ENCODE assay signal across 11 cellular contexts in the genomic region with DNA sequence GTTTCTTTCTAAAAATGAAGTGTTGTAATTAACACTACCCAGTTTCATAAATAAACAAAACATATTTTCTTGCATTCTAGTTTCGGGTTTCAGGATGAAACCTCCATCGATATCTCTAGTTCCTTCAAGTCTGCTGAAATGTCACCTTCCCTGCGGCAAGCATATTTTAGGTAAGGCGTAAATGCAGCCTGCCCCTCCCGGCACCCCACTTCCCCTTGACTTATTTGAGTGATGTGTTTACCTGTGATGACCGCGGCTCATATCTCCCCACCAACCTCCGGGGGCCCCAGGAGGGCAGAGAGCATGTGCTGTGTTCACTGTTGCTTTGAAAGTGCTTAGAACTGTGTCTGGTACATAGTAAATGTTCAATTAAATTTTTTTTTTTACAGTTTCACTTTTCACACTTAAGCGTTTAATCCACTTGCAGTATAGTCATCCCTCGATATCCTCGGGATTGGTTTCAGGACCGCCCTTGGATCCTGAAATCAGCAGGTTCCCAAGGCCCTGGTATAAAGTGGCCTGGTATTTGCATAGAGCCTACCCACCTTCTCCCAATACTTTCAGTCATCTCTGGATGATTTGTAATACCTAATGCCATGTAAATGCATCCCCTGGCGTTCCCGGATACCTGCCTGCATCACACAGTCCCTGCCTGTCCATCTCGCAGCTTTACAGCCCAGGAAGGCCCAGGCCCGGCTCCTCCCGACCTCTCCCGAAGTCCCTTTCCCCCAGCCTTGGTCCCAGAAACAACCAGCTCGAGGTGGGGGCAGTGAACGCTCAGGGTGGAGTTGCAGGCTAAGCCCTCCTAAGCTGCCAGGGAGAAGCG. TPM values are rescaled to one million over a fixed set of nuclear protein-coding genes. Genes with fewer than 3 reads are reported as not detected.
DNase-seq lines count a peak whose midpoint lies in the region; ATAC-seq and TF ChIP-seq lines count a peak whose summit lies in the region.
"Had no signal": no experiment of that assay in that cellular context is flagged by ENCODE, and none has a peak within 500 bp of the region (broad histone marks: within the 10 kb centered on the region; RNA-seq: fewer than 3 reads in every experiment).

No MANE protein-coding gene starts in this region.

- H3K27me3 ChIP-seq in BLaER1 (no peaks in the 10 kb centered on the region), Peyer's patch (no peaks in the 10 kb centered on the region), thyroid gland (no peaks in the 10 kb centered on the region), tibial artery (peaks cover 0 to 86% of the 10 kb centered on the region in 2 donors)

- peak overlapping the region; percentile 99 for H3K4me2 ChIP-seq in BLaER1

- H3K36me3 ChIP-seq in BLaER1: no peaks in the 10 kb centered on the region
- no peaks in the 10 kb centered on the region for H3K36me3 ChIP-seq in Peyer's patch
- H3K36me3 ChIP-seq in thyroid gland: no peaks in the 10 kb centered on the region
- no peaks in the 10 kb centered on the region for H3K36me3 ChIP-seq in tibial artery
- H3K36me3 ChIP-seq: brain microvascular endothelial cell, gastrocnemius medialis had no signal

- H3K4me1 ChIP-seq in BLaER1: peaks cover 97% of the 10 kb centered on the region
- peaks cover 0 to 20% (median 5%) of the 10 kb centered on the region in 4 donors for H3K4me1 ChIP-seq in Peyer's patch
- no peaks in the 10 kb centered on the region for H3K4me1 ChIP-seq in thyroid gland
- no peaks in the 10 kb centered on the region for H3K4me1 ChIP-seq in tibial artery
- H3K4me1 ChIP-seq: gastrocnemius medialis had no signal

- peak overlapping the region; percentile 22 for H3K9ac ChIP-seq in BLaER1

- intact Hi-C loops in thyroid gland (cut with DNase I): no loop called here
- intact Hi-C loops in tibial artery (cut with DNase I; ENCODE audit: low total_unique reads): no loop called here

- H3K4me3 ChIP-seq in BLaER1 (no peak overlapping the region), Peyer's patch (no peak overlapping the region), thyroid gland (replicated peaks in 1 of 3) (no peak overlapping the region), tibial artery (no peak overlapping the region)
- H3K4me3 ChIP-seq: gastrocnemius medialis had no signal

- TF ChIP-seq POLR2A in Peyer's patch (IDR thresholded peaks at IDR 0.05) (no peak), thyroid gland (IDR thresholded peaks at IDR 0.05) (no peak)

- H3K9me3 ChIP-seq in BLaER1: no peaks in the 10 kb centered on the region
- no peaks in the 10 kb centered on the region for H3K9me3 ChIP-seq in Peyer's patch
- H3K9me3 ChIP-seq in thyroid gland: no peaks in the 10 kb centered on the region
- H3K9me3 ChIP-seq in tibial artery: no peaks in the 10 kb centered on the region
- H3K9me3 ChIP-seq: gastrocnemius medialis had no signal

- 84 to 92% methylated on average over 21 of the region's 21 CpGs for WGBS in thyroid gland, 2 donors

- DNase-seq in Peyer's patch: peak in 2 of 3 donors; percentile 75 to 81
- no peak for DNase-seq in UCSD-AML1 (lab: John Stamatoyannopoulos, UW; ENCODE audit: unreplicated experiment)
- DNase-seq in NCI-H1105 treated with DMSO at 0.1 percent for 48 hours (lab: John Stamatoyannopoulos, UW): no peak
- DNase-seq in thyroid gland: no peak
- DNase-seq in tibial artery: no peak
- DNase-seq: brain microvascular endothelial cell, gastrocnemius medialis, HCEC 1CT had no signal

- no peaks in the 10 kb centered on the region for H4K20me1 ChIP-seq in BLaER1

- H3K27ac ChIP-seq in BLaER1 (no peak overlapping the region), Peyer's patch (peak overlapping the region in 1 of 4 donors; percentile 46), thyroid gland (no peak overlapping the region), tibial artery (no peak overlapping the region)
- H3K27ac ChIP-seq: brain microvascular endothelial cell, gastrocnemius medialis had no signal

- TF ChIP-seq CTCF in Peyer's patch (IDR thresholded peaks at IDR 0.05) (no peak), thyroid gland (IDR thresholded peaks at IDR 0.05) (no peak), tibial artery (IDR thresholded peaks at IDR 0.05) (no peak)

- ATAC-seq in GM18909 (IDR thresholded peaks at IDR 0.05; ENCODE audit: poor library complexity, unreplicated experiment) (peak; percentile 52), HG02763 (IDR thresholded peaks at IDR 0.05; ENCODE audit: unreplicated experiment) (peak; percentile 61)
- ATAC-seq: gastrocnemius medialis had no signal

RNA-seq across cellular contexts. Expression of a gene that starts 40.2 kb away (rescaled TPM):
- 100 to 1,000 TPM in 1 of 4 donors, 10 to 100 TPM in 3; 48.3 to 484 (median 63.5) TPM for total RNA-seq in Peyer's patch
- total RNA-seq in thyroid gland: 10 to 100 TPM in 2 of 4 donors, 1 to 10 TPM in 2; 9.2 to 19.7 (median 12.0) TPM

Comparison
In these comparisons a context has a peak if more than half of its experiments do, and no peak if none do; other contexts are left out.
1. DNase-seq: peak in Peyer's patch (2 of 3); none in UCSD-AML1 (single experiment), NCI-H1105 treated with DMSO at 0.1 percent for 48 hours (single experiment), thyroid gland (0 of 2) and tibial artery (0 of 2).